8 cellular contexts compared by ENCODE assay signal in genomic region chr22:40177738-40178416, GRCh38. TPM values are rescaled to one million over a fixed set of nuclear protein-coding genes. Genes with fewer than 3 reads are reported as not detected.
DNase-seq lines count a peak whose midpoint lies in the region; FAIRE-seq and TF ChIP-seq lines count a peak whose summit lies in the region.

TSS of gene TNRC6B (plus strand) at chr22:40177925. CDS start at chr22:40178136, 211 bp downstream.

- POLR2A ChIA-PET in activated CD8-positive, alpha-beta memory T cell treated with anti-CD3 and anti-CD28 coated beads for 36 hours (lab: Charles Lee) = interaction anchor here (0.5 to 2.4 kb wide), 10 partner anchors 19 to 643 kb away, joined by 3 to 10 read pairs (median 4); no protein-coding TSS in a partner anchor

- TF ChIP-seq CTCF in GM20000 (IDR thresholded peaks at IDR 0.05; ENCODE audit: extremely low read depth, missing control alignments) = no peak

- DNase-seq in COLO829 (ENCODE audit: low spot score) = peak; percentile 92
- peak; percentile 81 for DNase-seq in GM20000 (ENCODE audit: low spot score)
- DNase-seq in HT-29 (ENCODE audit: low spot score) = peak; percentile 81
- peak; percentile 96 to 98 for DNase-seq in NOMO-1 (lab: John Stamatoyannopoulos, UW; ENCODE audit: unreplicated experiment in 2 of 2)
- no peak for DNase-seq in mesenteric fat pad (ENCODE audit: low spot score)
- peak; percentile 35 to 50 for DNase-seq in stimulated activated CD8-positive, alpha-beta memory T cell treated with anti-CD3 and anti-CD28 coated beads, Interleukin-2, amount 100 ng/mL, for 1 hour (ENCODE audit: low read depth in 2 of 2)

- FAIRE-seq in endometrium (lab: Jason Lieb, UNC) = peak; percentile 98

- CTCF ChIA-PET in activated CD8-positive, alpha-beta memory T cell treated with anti-CD3 and anti-CD28 coated beads for 36 hours (lab: Charles Lee) = interaction anchor here (1.0 to 3.4 kb wide), 4 partner anchors 16 to 134 kb away, joined by 3 to 12 read pairs (median 4); no protein-coding TSS in a partner anchor

RNA-seq across cellular contexts. Expression of gene TNRC6B, which starts in this region (rescaled TPM):
- total RNA-seq in HT-29 (2014; rRNA removed; shearing (Covaris generic)) = 10.5 and 12.2 TPM in 2 replicates
- total RNA-seq in activated CD8-positive, alpha-beta memory T cell treated with anti-CD3 and anti-CD28 coated beads for 36 hours = 10 to 100 TPM; 27.9 to 29.2 TPM
- 37.4 TPM for total RNA-seq in mesenteric fat pad
